8 cellular contexts compared by ENCODE assay signal in genomic region chrX:69538321-69538876, GRCh38. TPM values are rescaled to one million over a fixed set of nuclear protein-coding genes. Genes with fewer than 3 reads are reported as not detected.
DNase-seq lines count a peak whose midpoint lies in the region; ATAC-seq and TF ChIP-seq lines count a peak whose summit lies in the region.

No MANE protein-coding gene starts in this region.

- H2AFZ ChIP-seq in ACC112 (ENCODE audit: low read length, unreplicated experiment), result peak overlapping the region; percentile 50

- H3K4me1 ChIP-seq in ACC112 (ENCODE audit: control insufficient read depth, insufficient read depth, low read length, unreplicated experiment) (no peaks in the 10 kb centered on the region), cardiac muscle cell (ENCODE audit: low read depth) (no peaks in the 10 kb centered on the region), prostate gland (replicated peaks) (no peaks in the 10 kb centered on the region), upper lobe of right lung (no peaks in the 10 kb centered on the region)

- ATAC-seq in GM18861 (IDR thresholded peaks at IDR 0.05; ENCODE audit: unreplicated experiment) (peak; percentile 78), HG03342 (IDR thresholded peaks at IDR 0.05; ENCODE audit: unreplicated experiment) (peak; percentile 91), upper lobe of right lung (peak; percentile 99)

- H3K36me3 Mint-ChIP-seq in activated naive CD8-positive, alpha-beta T cell, result no peaks in the 10 kb centered on the region

- H3K27ac ChIP-seq in ACC112 (ENCODE audit: low read depth, low read length), result no peak overlapping the region
- no peak overlapping the region for H3K27ac ChIP-seq in cardiac muscle cell
- no peak overlapping the region for H3K27ac ChIP-seq in prostate gland
- no peak overlapping the region for H3K27ac ChIP-seq in upper lobe of right lung

- TF ChIP-seq CTCF in cardiac muscle cell (IDR thresholded peaks at IDR 0.05; ENCODE audit: low read depth, low read length) (peak; percentile 66), prostate gland (IDR thresholded peaks at IDR 0.05) (peak; percentile 47 to 77 (median 71)), upper lobe of right lung (IDR thresholded peaks at IDR 0.05) (peak; percentile 72)

- no peak overlapping the region for H3K27ac Mint-ChIP-seq in activated naive CD8-positive, alpha-beta T cell

- in situ Hi-C loops in SK-MEL-5 (cut with HindIII; ENCODE audit: low pct_unique_long_range_greater_than_20kb, low sequenced_read_pairs), result no loop called here

- intact Hi-C loops in prostate gland (cut with DNase I), result loop anchor here (5.0 kb wide), 2 partner anchors 84 to 494 kb away; no protein-coding TSS in a partner anchor
- intact Hi-C loops in upper lobe of right lung (cut with DNase I), result loop anchor here (5.0 kb wide), 1 partner anchor 559 kb away; no protein-coding TSS in a partner anchor

- no peaks in the 10 kb centered on the region for H3K9me3 Mint-ChIP-seq in activated naive CD8-positive, alpha-beta T cell (ENCODE audit: low read depth)

- H3K4me3 ChIP-seq in ACC112 (ENCODE audit: low read depth, low read length) (peak overlapping the region; percentile 71), cardiac muscle cell (peak overlapping the region; percentile 15), prostate gland (peak overlapping the region; percentile 20 to 24), upper lobe of right lung (peak overlapping the region; percentile 45)

- no peaks in the 10 kb centered on the region for H3K79me2 ChIP-seq in ACC112 (ENCODE audit: control insufficient read depth, insufficient read depth, low read length, unreplicated experiment)

- TF ChIP-seq POLR2A in prostate gland (IDR thresholded peaks at IDR 0.05), result no peak

- no peaks in the 10 kb centered on the region for H3K27me3 ChIP-seq in ACC112 (ENCODE audit: insufficient read depth, low read length)
- H3K27me3 ChIP-seq in cardiac muscle cell, result no peaks in the 10 kb centered on the region
- H3K27me3 ChIP-seq in prostate gland (replicated peaks; ENCODE audit: insufficient read depth), result no peaks in the 10 kb centered on the region
- H3K27me3 ChIP-seq in upper lobe of right lung, result no peaks in the 10 kb centered on the region

- H3K36me3 ChIP-seq in ACC112 (ENCODE audit: insufficient read depth, low read length), result no peaks in the 10 kb centered on the region
- no peaks in the 10 kb centered on the region for H3K36me3 ChIP-seq in cardiac muscle cell
- no peaks in the 10 kb centered on the region for H3K36me3 ChIP-seq in prostate gland
- H3K36me3 ChIP-seq in upper lobe of right lung, result no peaks in the 10 kb centered on the region

- peaks cover 13% of the 10 kb centered on the region for H3K4me1 Mint-ChIP-seq in activated naive CD8-positive, alpha-beta T cell (ENCODE audit: low read depth)

- H3K4me3 Mint-ChIP-seq in activated naive CD8-positive, alpha-beta T cell, result peak overlapping the region; percentile 56

- no peaks in the 10 kb centered on the region for H3K9me3 ChIP-seq in cardiac muscle cell (ENCODE audit: low read depth)
- no peaks in the 10 kb centered on the region for H3K9me3 ChIP-seq in prostate gland
- no peaks in the 10 kb centered on the region for H3K9me3 ChIP-seq in upper lobe of right lung

- H3K27me3 Mint-ChIP-seq in activated naive CD8-positive, alpha-beta T cell, result peaks cover 1% of the 10 kb centered on the region

- WGBS in prostate gland, result 9% methylated on average over 23 of the region's 45 CpGs

- peak; percentile 61 for DNase-seq in SK-MEL-5 (ENCODE audit: low read depth, low spot score)
- peak; percentile 77 to 79 for DNase-seq in cardiac muscle cell (ENCODE audit: low read depth in 1 of 2, low spot score in 1 of 2)
- peak; percentile 48 for DNase-seq in prostate gland (ENCODE audit: low spot score)
- peak; percentile 87 for DNase-seq in upper lobe of right lung

RNA-seq across cellular contexts. Expression of gene NALF2, which starts 34.3 kb away (rescaled TPM):
- 5.0 and 5.1 TPM in 2 replicates for total RNA-seq in SK-MEL-5 (2014; rRNA removed; shearing (Covaris generic))
- polyA plus RNA-seq in SK-MEL-5 (2015; cell fraction: cytosol; rRNA removed), result 8.6 and 10.9 TPM in 2 replicates
- polyA plus RNA-seq in SK-MEL-5 (2015; cell fraction: nucleus; rRNA removed), result 2.5 and 4.6 TPM in 2 replicates
- total RNA-seq in cardiac muscle cell (0.30 and 0.32 TPM in 2 replicates), prostate gland (1 to 10 TPM; 2.1 to 2.2 TPM), upper lobe of right lung (not detected)
- 0.33 TPM in 1 of 2 replicates, not detected in the other for polyA plus RNA-seq in cardiac muscle cell

Comparison
In these comparisons a context has a peak if more than half of its experiments do, and no peak if none do; other contexts are left out.
1. H3K4me3 ChIP-seq: peak in every context shown above with its lines; median percentile 71 in ACC112; 45 in upper lobe of right lung; 22 in prostate gland; 15 in cardiac muscle cell.